Comparison of ENCODE assay signal across 9 cellular contexts in genomic region chr21:27564684-27565280, GRCh38.
DNase-seq lines count a peak whose midpoint lies in the region; ATAC-seq and TF ChIP-seq lines count a peak whose summit lies in the region.
"Had no signal": no experiment of that assay in that cellular context is flagged by ENCODE, and none has a peak within 500 bp of the region (broad histone marks: within the 10 kb centered on the region; RNA-seq: fewer than 3 reads in every experiment).

No MANE protein-coding gene starts in this region.

- H3K27me3 Mint-ChIP-seq in brain, result peaks cover 4% of the 10 kb centered on the region
- H3K27me3 Mint-ChIP-seq: activated B cell treated with CpG ODN at 0.5 μM for 24 hours had no signal

- H3K27me3 ChIP-seq in upper lobe of left lung, result no peaks in the 10 kb centered on the region

- DNase-seq in DMS 273 (lab: John Stamatoyannopoulos, UW; ENCODE audit: unreplicated experiment) (peak; percentile 47), DMS 273 treated with DMSO at 0.1 percent for 48 hours (lab: John Stamatoyannopoulos, UW) (no peak), NCI-H1417 treated with DMSO at 0.1 percent for 48 hours (lab: John Stamatoyannopoulos, UW) (peak; percentile 25), islet precursor cell (peak; percentile 63), upper lobe of left lung (peak in 1 of 2 donors; percentile 34), posterior vena cava (ENCODE audit: low spot score) (no peak)
- DNase-seq: activated B cell treated with CpG ODN at 0.5 μM for 24 hours had no signal

- intact Hi-C loops in posterior vena cava (cut with DNase I), result no loop called here

- ATAC-seq in upper lobe of left lung (ENCODE audit: low FRiP score in 2 of 2) (peak in 1 of 2 donors; percentile 52), HG02798 (IDR thresholded peaks at IDR 0.05; ENCODE audit: poor library complexity, unreplicated experiment) (no peak)

- H3K27ac ChIP-seq in upper lobe of left lung, result no peak overlapping the region

- no peak overlapping the region for H3K4me3 ChIP-seq in upper lobe of left lung

- H3K4me1 ChIP-seq in upper lobe of left lung, result no peaks in the 10 kb centered on the region

- H3K36me3 Mint-ChIP-seq in brain, result no peaks in the 10 kb centered on the region

- no peaks in the 10 kb centered on the region for H3K36me3 ChIP-seq in upper lobe of left lung

- no peaks in the 10 kb centered on the region for H3K9me3 ChIP-seq in upper lobe of left lung

- 71 to 80% methylated on average over 1 of the region's 1 CpG for WGBS in upper lobe of left lung, 2 donors

- no peak for TF ChIP-seq EP300 in upper lobe of left lung (IDR thresholded peaks at IDR 0.05)

- no peak for TF ChIP-seq POLR2A in upper lobe of left lung (IDR thresholded peaks at IDR 0.05)

- peak overlapping the region in 2 of 5 experiments; percentile 73 to 80 for H3K27ac Mint-ChIP-seq in brain
- H3K27ac Mint-ChIP-seq: activated B cell treated with CpG ODN at 0.5 μM for 24 hours had no signal

- no peak overlapping the region for H3K4me3 Mint-ChIP-seq in brain
- H3K4me3 Mint-ChIP-seq: activated B cell treated with CpG ODN at 0.5 μM for 24 hours had no signal

- peaks cover 10% of the 10 kb centered on the region for H3K4me1 Mint-ChIP-seq in brain
- H3K4me1 Mint-ChIP-seq: activated B cell treated with CpG ODN at 0.5 μM for 24 hours had no signal

- TF ChIP-seq CTCF in brain (conservative IDR thresholded peaks at IDR 0.05) (peak; percentile 64 to 79), upper lobe of left lung (IDR thresholded peaks at IDR 0.05) (peak in 5 of 6 experiments; percentile 34 to 50 (median 43))

- H3K9me3 Mint-ChIP-seq in brain, result no peaks in the 10 kb centered on the region

Comparison
In these comparisons a context has a peak if more than half of its experiments do, and no peak if none do; other contexts are left out.
1. DNase-seq: peak in DMS 273 (single experiment), NCI-H1417 treated with DMSO at 0.1 percent for 48 hours (single experiment) and islet precursor cell (single experiment); none in DMS 273 treated with DMSO at 0.1 percent for 48 hours (single experiment) and posterior vena cava (single experiment).